ENCODE assay signal across 22 cellular contexts in the genomic region with DNA sequence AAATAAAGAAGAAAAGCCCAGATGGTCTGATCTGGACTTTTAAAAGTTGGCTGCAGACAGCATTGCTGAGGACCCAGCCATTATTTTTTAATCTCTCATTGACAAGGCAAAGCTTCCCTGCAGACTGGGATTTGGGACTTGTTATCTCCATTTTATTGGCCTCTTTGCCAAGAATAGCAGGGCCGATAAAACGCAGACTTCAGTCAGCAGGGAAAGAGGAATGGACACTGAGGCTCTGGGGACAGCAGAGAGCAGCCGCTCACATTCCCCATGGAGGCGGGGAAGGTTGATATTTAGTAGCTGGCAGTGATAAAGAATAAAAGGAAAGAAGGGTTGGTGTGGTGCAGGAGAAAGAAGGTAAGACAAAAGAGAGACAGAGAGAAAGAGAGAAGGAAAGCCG.
"Had no signal": no experiment of that assay in that cellular context is flagged by ENCODE, and none has a peak within 500 bp of the region (broad histone marks: within the 10 kb centered on the region; RNA-seq: fewer than 3 reads in every experiment).

No MANE protein-coding gene starts in this region.

- DNase-seq: IMR-90, Karpas-422, KG1, MG63, NCI-H1092, NCI-H1105 treated with DMSO at 0.1 percent for 48 hours, NCI-H1417 treated with DMSO at 0.1 percent for 48 hours, NCI-H146, NCI-H1694 treated with DMSO at 0.1 percent for 48 hours, NCI-H1930, NCI-H2081, NCI-H2107, NCI-H2227 treated with DMSO at 0.1 percent for 48 hours, NCI-H446, NCI-H510A, NCI-H524 treated with DMSO at 0.1 percent for 48 hours, NCI-H69, NCI-H774, RPMI8226, SHP77 treated with DMSO at 0.1 percent for 48 hours, SJCRH30, SW 1271 had no signal
